In genomic region chr11:62889484-62890437, GRCh38 we compare ENCODE assay signal across 9 cellular contexts. TPM values are rescaled to one million over a fixed set of nuclear protein-coding genes. Genes with fewer than 3 reads are reported as not detected.
DNase-seq lines count a peak whose midpoint lies in the region; ATAC-seq and TF ChIP-seq lines count a peak whose summit lies in the region.
"Had no signal": no experiment of that assay in that cellular context is flagged by ENCODE, and none has a peak within 500 bp of the region (broad histone marks: within the 10 kb centered on the region; RNA-seq: fewer than 3 reads in every experiment).

No MANE protein-coding gene starts in this region.

- POLR2A ChIA-PET in activated CD4-positive, alpha-beta T cell treated with anti-CD3 and anti-CD28 coated beads, Interleukin-2, amount 10 ng/mL, durations not matched to agents 7 days and 5 days (lab: Charles Lee) = no interaction called here

- CTCF ChIA-PET in activated CD4-positive, alpha-beta T cell treated with anti-CD3 and anti-CD28 coated beads, Interleukin-2, amount 10 ng/mL, durations not matched to agents 7 days and 5 days (lab: Charles Lee) = interaction anchor here (1.2 to 2.0 kb wide), 2 partner anchors 8 to 12 kb away, joined by 3 to 7 read pairs; partner anchors contain the start of gene SLC3A2

- H3K27me3 Mint-ChIP-seq in HFFc6 (ENCODE audit: insufficient read depth) = peaks cover 4% of the 10 kb centered on the region
- H3K27me3 Mint-ChIP-seq in activated T-cell treated with anti-CD3 and anti-CD28 coated beads, Interleukin-2, amount 50 U/mL, for 72 hours (ENCODE audit: low read depth) = peaks cover 5% of the 10 kb centered on the region
- peaks cover 3% of the 10 kb centered on the region for H3K27me3 Mint-ChIP-seq in activated CD4-positive, alpha-beta T cell treated with anti-CD3 and anti-CD28 coated beads, Interleukin-2, amount 10 ng/mL, durations not matched to agents 7 days and 5 days

- TF ChIP-seq CTCF in HFFc6 (IDR thresholded peaks at IDR 0.05) = no peak

- no peaks in the 10 kb centered on the region for H3K9me3 Mint-ChIP-seq in HFFc6
- H3K9me3 Mint-ChIP-seq in activated T-cell treated with anti-CD3 and anti-CD28 coated beads, Interleukin-2, amount 50 U/mL, for 72 hours = no peaks in the 10 kb centered on the region
- no peaks in the 10 kb centered on the region for H3K9me3 Mint-ChIP-seq in activated CD4-positive, alpha-beta T cell treated with anti-CD3 and anti-CD28 coated beads, Interleukin-2, amount 10 ng/mL, durations not matched to agents 7 days and 5 days

- H3K36me3 Mint-ChIP-seq in HFFc6 (ENCODE audit: low read depth) = peaks cover 39% of the 10 kb centered on the region
- H3K36me3 Mint-ChIP-seq in activated T-cell treated with anti-CD3 and anti-CD28 coated beads, Interleukin-2, amount 50 U/mL, for 72 hours (ENCODE audit: insufficient read depth in 2 of 2) = peaks cover 15 to 37% of the 10 kb centered on the region in 2 donors
- H3K36me3 Mint-ChIP-seq in activated CD4-positive, alpha-beta T cell treated with anti-CD3 and anti-CD28 coated beads, Interleukin-2, amount 10 ng/mL, durations not matched to agents 7 days and 5 days (ENCODE audit: low read depth) = peaks cover 48% of the 10 kb centered on the region

- peaks cover 34% of the 10 kb centered on the region for H3K4me1 Mint-ChIP-seq in HFFc6 (ENCODE audit: low read depth)
- H3K4me1 Mint-ChIP-seq in activated T-cell treated with anti-CD3 and anti-CD28 coated beads, Interleukin-2, amount 50 U/mL, for 72 hours (ENCODE audit: low read depth) = peaks cover 73% of the 10 kb centered on the region
- H3K4me1 Mint-ChIP-seq in activated CD4-positive, alpha-beta T cell treated with anti-CD3 and anti-CD28 coated beads, Interleukin-2, amount 10 ng/mL, durations not matched to agents 7 days and 5 days = peaks cover 20% of the 10 kb centered on the region

- H3K4me3 Mint-ChIP-seq in HFFc6 = no peak overlapping the region
- H3K4me3 Mint-ChIP-seq in activated T-cell treated with anti-CD3 and anti-CD28 coated beads, Interleukin-2, amount 50 U/mL, for 72 hours = no peak overlapping the region
- H3K4me3 Mint-ChIP-seq in activated CD4-positive, alpha-beta T cell treated with anti-CD3 and anti-CD28 coated beads, Interleukin-2, amount 10 ng/mL, durations not matched to agents 7 days and 5 days = no peak overlapping the region

- peak; percentile 5 to 8 for ATAC-seq in activated T-cell treated with anti-CD3 and anti-CD28 coated beads, Interleukin-2, amount 50 U/mL, for 72 hours (replicated peaks in 1 of 2)
- ATAC-seq in left lobe of liver (peak; percentile 50), GM18519 (IDR thresholded peaks at IDR 0.05; ENCODE audit: low FRiP score, unreplicated experiment) (no peak)

- peak overlapping the region; percentile 59 for H3K27ac Mint-ChIP-seq in HFFc6
- no peak overlapping the region for H3K27ac Mint-ChIP-seq in activated T-cell treated with anti-CD3 and anti-CD28 coated beads, Interleukin-2, amount 50 U/mL, for 72 hours
- no peak overlapping the region for H3K27ac Mint-ChIP-seq in activated CD4-positive, alpha-beta T cell treated with anti-CD3 and anti-CD28 coated beads, Interleukin-2, amount 10 ng/mL, durations not matched to agents 7 days and 5 days

- DNase-seq in AG08395 (ENCODE audit: low spot score) (peak; percentile 28), HFFc6 (peak; percentile 19), left lobe of liver (ENCODE audit: low spot score) (no peak), hippocampal formation (lab: John Stamatoyannopoulos, UW) (no peak), NCI-H2227 treated with DMSO at 0.1 percent for 48 hours (lab: John Stamatoyannopoulos, UW) (no peak)
- DNase-seq in activated T-cell treated with anti-CD3 and anti-CD28 coated beads, Interleukin-2, amount 50 U/mL, for 72 hours = no peak
- DNase-seq in activated CD4-positive, alpha-beta T cell treated with anti-CD3 and anti-CD28 coated beads, Interleukin-2, amount 10 ng/mL, durations not matched to agents 7 days and 5 days = no peak
- DNase-seq: heart right ventricle had no signal

RNA-seq across cellular contexts. Expression of gene SLC3A2, which starts 9.1 kb away (rescaled TPM):
- total RNA-seq in HFFc6 (2021; fragmentation: NEBNext Ultra II Directional; extraction: Animal tissue kit (Norgen Biotek cat#: 25700)) = 100 to 1,000 TPM; 140 to 206 (median 180) TPM
- total RNA-seq in activated T-cell treated with anti-CD3 and anti-CD28 coated beads, Interleukin-2, amount 50 U/mL, for 72 hours = 100 to 1,000 TPM; 730 to 898 TPM
- 64.8 TPM for total RNA-seq in left lobe of liver
- 100 to 1,000 TPM; 153 to 157 TPM for total RNA-seq in activated CD4-positive, alpha-beta T cell treated with anti-CD3 and anti-CD28 coated beads, Interleukin-2, amount 10 ng/mL, durations not matched to agents 7 days and 5 days

RNA-seq across cellular contexts. Expression of gene CHRM1, which starts 31.4 kb away (rescaled TPM):
- not detected for total RNA-seq in HFFc6 (2021; fragmentation: NEBNext Ultra II Directional; extraction: Animal tissue kit (Norgen Biotek cat#: 25700))
- total RNA-seq in activated T-cell treated with anti-CD3 and anti-CD28 coated beads, Interleukin-2, amount 50 U/mL, for 72 hours = not detected
- not detected for total RNA-seq in left lobe of liver
- total RNA-seq in activated CD4-positive, alpha-beta T cell treated with anti-CD3 and anti-CD28 coated beads, Interleukin-2, amount 10 ng/mL, durations not matched to agents 7 days and 5 days = not detected
- total RNA-seq: heart right ventricle had no signal

RNA-seq across cellular contexts. Expression of gene WDR74, which starts 50.4 kb away (rescaled TPM):
- total RNA-seq in HFFc6 (2021; fragmentation: NEBNext Ultra II Directional; extraction: Animal tissue kit (Norgen Biotek cat#: 25700)) = 10 to 100 TPM; 37.4 to 49.2 (median 41.0) TPM
- total RNA-seq in activated T-cell treated with anti-CD3 and anti-CD28 coated beads, Interleukin-2, amount 50 U/mL, for 72 hours = 100 to 1,000 TPM; 101 to 104 TPM
- 20.5 TPM for total RNA-seq in left lobe of liver
- 10 to 100 TPM; 53.8 to 60.4 TPM for total RNA-seq in activated CD4-positive, alpha-beta T cell treated with anti-CD3 and anti-CD28 coated beads, Interleukin-2, amount 10 ng/mL, durations not matched to agents 7 days and 5 days

RNA-seq across cellular contexts. Expression of gene TEX54, which starts 57.1 kb away (rescaled TPM):
- total RNA-seq in HFFc6 (2021; fragmentation: NEBNext Ultra II Directional; extraction: Animal tissue kit (Norgen Biotek cat#: 25700)) = not detected
- 1 to 10 TPM in 1 of 2 donors, under 1 TPM in 1; 0.77 to 1.5 TPM for total RNA-seq in activated T-cell treated with anti-CD3 and anti-CD28 coated beads, Interleukin-2, amount 50 U/mL, for 72 hours
- not detected for total RNA-seq in left lobe of liver
- under 1 TPM in 1 of 2 experiments, not detected in 1; 0.48 TPM for total RNA-seq in activated CD4-positive, alpha-beta T cell treated with anti-CD3 and anti-CD28 coated beads, Interleukin-2, amount 10 ng/mL, durations not matched to agents 7 days and 5 days
- total RNA-seq: heart right ventricle had no signal

RNA-seq across cellular contexts. Expression of gene STX5, which starts 57.9 kb away (rescaled TPM):
- 10 to 100 TPM; 41.4 to 54.6 (median 47.8) TPM for total RNA-seq in HFFc6 (2021; fragmentation: NEBNext Ultra II Directional; extraction: Animal tissue kit (Norgen Biotek cat#: 25700))
- total RNA-seq in activated T-cell treated with anti-CD3 and anti-CD28 coated beads, Interleukin-2, amount 50 U/mL, for 72 hours = 10 to 100 TPM; 53.9 to 70.1 TPM
- 23.8 TPM for total RNA-seq in left lobe of liver
- total RNA-seq in activated CD4-positive, alpha-beta T cell treated with anti-CD3 and anti-CD28 coated beads, Interleukin-2, amount 10 ng/mL, durations not matched to agents 7 days and 5 days = 10 to 100 TPM; 34.1 to 41.0 TPM

Comparison
In these comparisons a context has a peak if more than half of its experiments do, and no peak if none do; other contexts are left out.
1. DNase-seq: peak in AG08395 (single experiment) and HFFc6 (single experiment); none in activated T-cell treated with anti-CD3 and anti-CD28 coated beads, Interleukin-2, amount 50 U/mL, for 72 hours (0 of 2), left lobe of liver (single experiment), hippocampal formation (0 of 2), NCI-H2227 treated with DMSO at 0.1 percent for 48 hours (single experiment) and activated CD4-positive, alpha-beta T cell treated with anti-CD3 and anti-CD28 coated beads, Interleukin-2, amount 10 ng/mL, durations not matched to agents 7 days and 5 days (single experiment).